In the genomic region with DNA sequence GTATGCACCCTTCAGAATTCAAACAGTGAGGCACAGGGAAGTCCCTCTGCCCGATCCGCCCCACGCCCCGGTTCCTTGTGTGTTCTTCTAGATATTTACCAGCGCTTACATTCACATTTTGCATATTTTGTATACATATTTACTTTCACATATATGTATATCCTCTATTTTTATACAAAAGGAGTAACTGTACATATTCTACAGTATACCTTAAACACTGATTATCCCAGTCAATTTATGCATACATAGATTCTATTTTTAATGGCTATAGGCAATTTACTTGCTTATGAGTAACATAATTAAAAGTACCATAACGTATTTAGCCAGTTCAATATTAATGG, we compare ENCODE assay signal across 9 cellular contexts. TPM values are rescaled to one million over a fixed set of nuclear protein-coding genes. Genes with fewer than 3 reads are reported as not detected.
DNase-seq lines count a peak whose midpoint lies in the region; ATAC-seq and TF ChIP-seq lines count a peak whose summit lies in the region.
"Had no signal": no experiment of that assay in that cellular context is flagged by ENCODE, and none has a peak within 500 bp of the region (broad histone marks: within the 10 kb centered on the region; RNA-seq: fewer than 3 reads in every experiment).

No MANE protein-coding gene starts in this region.

- TF ChIP-seq RAD21 in neural cell (conservative IDR thresholded peaks at IDR 0.05): no peak

- H3K9me2 ChIP-seq in neural cell (ENCODE audit: insufficient read depth, low read length): no peaks in the 10 kb centered on the region

- H4K20me1 ChIP-seq in BLaER1 (peaks cover 5% of the 10 kb centered on the region; the same call in 1 of the 2 replicates), neural cell (ENCODE audit: insufficient read depth) (no peaks in the 10 kb centered on the region)

- intact Hi-C loops in colonic mucosa (cut with DNase I): no loop called here

- peaks cover 20% of the 10 kb centered on the region for H3K79me2 ChIP-seq in neural cell (replicated peaks; ENCODE audit: insufficient read depth, low read length)

- peaks cover 18% of the 10 kb centered on the region for H3K4me1 ChIP-seq in BLaER1
- H3K4me1 ChIP-seq in colonic mucosa: peaks cover 11% of the 10 kb centered on the region

- TF ChIP-seq EP300 in neural cell (conservative IDR thresholded peaks at IDR 0.05; ENCODE audit: poor library complexity, severe bottlenecking): no peak

- no peak for ATAC-seq in GM21528 (IDR thresholded peaks at IDR 0.05; ENCODE audit: low FRiP score, unreplicated experiment)

- H3K9me3 ChIP-seq in BLaER1 (no peaks in the 10 kb centered on the region), MG63 (no peaks in the 10 kb centered on the region), colonic mucosa (no peaks in the 10 kb centered on the region), neural cell (ENCODE audit: low read length) (no peaks in the 10 kb centered on the region)

- H3K27ac ChIP-seq in BLaER1 (no peak overlapping the region), colonic mucosa (no peak overlapping the region), neural cell (ENCODE audit: low read length) (no peak overlapping the region)

- H3F3A ChIP-seq in neural cell (ENCODE audit: insufficient read depth, low read length, poor library complexity, severe bottlenecking): no peaks in the 10 kb centered on the region

- H3K27me3 ChIP-seq in BLaER1: no peaks in the 10 kb centered on the region
- H3K27me3 ChIP-seq in MG63: no peaks in the 10 kb centered on the region
- H3K27me3 ChIP-seq in colonic mucosa: no peaks in the 10 kb centered on the region
- no peaks in the 10 kb centered on the region for H3K27me3 ChIP-seq in neural cell (ENCODE audit: insufficient read depth, low read depth, low read length)

- H2AFZ ChIP-seq in neural cell (ENCODE audit: low read depth, low read length): no peak overlapping the region

- peak overlapping the region; percentile 91 for H3K4me2 ChIP-seq in BLaER1
- H3K4me2 ChIP-seq in neural cell (ENCODE audit: low read length): no peak overlapping the region

- peaks cover 25% of the 10 kb centered on the region for H3K36me3 ChIP-seq in BLaER1
- H3K36me3 ChIP-seq in MG63: peaks cover 13% of the 10 kb centered on the region
- H3K36me3 ChIP-seq in colonic mucosa: no peaks in the 10 kb centered on the region
- H3K36me3 ChIP-seq in neural cell (ENCODE audit: insufficient read depth, low read length): no peaks in the 10 kb centered on the region

- H3K9ac ChIP-seq in BLaER1 (peak overlapping the region; percentile 89; the same call in 1 of the 2 replicates), colonic mucosa (ENCODE audit: low read depth in 2 of 2, low read length in 2 of 2) (peak overlapping the region in 1 of 2 donors; percentile 95), neural cell (ENCODE audit: low read length) (no peak overlapping the region)

- peak overlapping the region; percentile 85 for H3K4me3 ChIP-seq in BLaER1
- H3K4me3 ChIP-seq in MG63: peak overlapping the region; percentile 97
- H3K4me3 ChIP-seq in colonic mucosa: peak overlapping the region; percentile 89
- peak overlapping the region; percentile 85 for H3K4me3 ChIP-seq in neural cell (ENCODE audit: low read length)

- DNase-seq in MG63: no peak
- DNase-seq in colonic mucosa: no peak
- no peak for DNase-seq in GM03348 (ENCODE audit: low spot score)
- DNase-seq in inferior parietal cortex (ENCODE audit: extremely low spot score): no peak
- DNase-seq in SKM-1 (lab: John Stamatoyannopoulos, UW; ENCODE audit: unreplicated experiment): no peak

- TF ChIP-seq CTCF in colonic mucosa (IDR thresholded peaks at IDR 0.05): no peak
- no peak for TF ChIP-seq CTCF in neural cell (IDR thresholded peaks at IDR 0.05; ENCODE audit: poor library complexity, severe bottlenecking)

TF ChIP-seq in neural cell, 6 proteins besides CTCF, POLR2A, EP300 and RAD21:
- TF ChIP-seq TAF1 (IDR thresholded peaks at IDR 0.05; ENCODE audit: low read depth): no peak
- no peak for TF ChIP-seq POLR2AphosphoS5 (IDR thresholded peaks at IDR 0.05)
- no peak for TF ChIP-seq MXI1 (conservative IDR thresholded peaks at IDR 0.05; ENCODE audit: poor library complexity, severe bottlenecking)
- TF ChIP-seq, protein P1, sequence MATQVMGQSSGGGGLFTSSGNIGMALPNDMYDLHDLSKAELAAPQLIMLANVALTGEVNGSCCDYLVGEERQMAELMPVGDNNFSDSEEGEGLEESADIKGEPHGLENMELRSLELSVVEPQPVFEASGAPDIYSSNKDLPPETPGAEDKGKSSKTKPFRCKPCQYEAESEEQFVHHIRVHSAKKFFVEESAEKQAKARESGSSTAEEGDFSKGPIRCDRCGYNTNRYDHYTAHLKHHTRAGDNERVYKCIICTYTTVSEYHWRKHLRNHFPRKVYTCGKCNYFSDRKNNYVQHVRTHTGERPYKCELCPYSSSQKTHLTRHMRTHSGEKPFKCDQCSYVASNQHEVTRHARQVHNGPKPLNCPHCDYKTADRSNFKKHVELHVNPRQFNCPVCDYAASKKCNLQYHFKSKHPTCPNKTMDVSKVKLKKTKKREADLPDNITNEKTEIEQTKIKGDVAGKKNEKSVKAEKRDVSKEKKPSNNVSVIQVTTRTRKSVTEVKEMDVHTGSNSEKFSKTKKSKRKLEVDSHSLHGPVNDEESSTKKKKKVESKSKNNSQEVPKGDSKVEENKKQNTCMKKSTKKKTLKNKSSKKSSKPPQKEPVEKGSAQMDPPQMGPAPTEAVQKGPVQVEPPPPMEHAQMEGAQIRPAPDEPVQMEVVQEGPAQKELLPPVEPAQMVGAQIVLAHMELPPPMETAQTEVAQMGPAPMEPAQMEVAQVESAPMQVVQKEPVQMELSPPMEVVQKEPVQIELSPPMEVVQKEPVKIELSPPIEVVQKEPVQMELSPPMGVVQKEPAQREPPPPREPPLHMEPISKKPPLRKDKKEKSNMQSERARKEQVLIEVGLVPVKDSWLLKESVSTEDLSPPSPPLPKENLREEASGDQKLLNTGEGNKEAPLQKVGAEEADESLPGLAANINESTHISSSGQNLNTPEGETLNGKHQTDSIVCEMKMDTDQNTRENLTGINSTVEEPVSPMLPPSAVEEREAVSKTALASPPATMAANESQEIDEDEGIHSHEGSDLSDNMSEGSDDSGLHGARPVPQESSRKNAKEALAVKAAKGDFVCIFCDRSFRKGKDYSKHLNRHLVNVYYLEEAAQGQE (IDR thresholded peaks at IDR 0.05; ENCODE audit: borderline replicate concordance): no peak
- no peak for TF ChIP-seq EZH2 (IDR thresholded peaks at IDR 0.05; ENCODE audit: borderline replicate concordance, insufficient read depth, low read length, poor library complexity, severe bottlenecking)
- TF ChIP-seq SMC3 (conservative IDR thresholded peaks at IDR 0.05; ENCODE audit: poor library complexity): no peak

RNA-seq across cellular contexts. Expression of a gene that starts 0.3 kb away (rescaled TPM):
- total RNA-seq in MG63 (2014; rRNA removed; shearing (Covaris generic); ENCODE audit: low replicate concordance): 13.0 and 26.1 TPM in 2 replicates
- 10 to 100 TPM; 19.1 to 19.2 TPM for total RNA-seq in colonic mucosa
- 35.2 and 36.0 TPM in 2 replicates for polyA plus RNA-seq in neural cell
- polyA minus RNA-seq in neural cell: 49.4 and 55.8 TPM in 2 replicates

RNA-seq across cellular contexts. Expression of a gene that starts 3.8 kb away (rescaled TPM):
- total RNA-seq in MG63 (2014; rRNA removed; shearing (Covaris generic); ENCODE audit: low replicate concordance): not detected in 2 replicates
- not detected for total RNA-seq in colonic mucosa
- not detected in 2 replicates for polyA plus RNA-seq in neural cell
- polyA minus RNA-seq in neural cell: not detected in 2 replicates
- total RNA-seq: occipital lobe had no signal

RNA-seq across cellular contexts. Expression of a gene that starts 43.1 kb away (rescaled TPM):
- 48.1 and 60.8 TPM in 2 replicates for total RNA-seq in MG63 (2014; rRNA removed; shearing (Covaris generic); ENCODE audit: low replicate concordance)
- 10 to 100 TPM; 28.2 to 37.5 TPM for total RNA-seq in colonic mucosa
- 152 and 162 TPM in 2 replicates for polyA plus RNA-seq in neural cell
- 40.9 and 47.9 TPM in 2 replicates for polyA minus RNA-seq in neural cell

RNA-seq across cellular contexts. Expression of a gene that starts 48.5 kb away (rescaled TPM):
- 36.0 and 43.1 TPM in 2 replicates for total RNA-seq in MG63 (2014; rRNA removed; shearing (Covaris generic); ENCODE audit: low replicate concordance)
- total RNA-seq in colonic mucosa: 10 to 100 TPM; 49.5 to 54.7 TPM
- polyA plus RNA-seq in neural cell: 62.5 and 69.1 TPM in 2 replicates
- 29.6 and 29.7 TPM in 2 replicates for polyA minus RNA-seq in neural cell
